In genomic region chr17:32126325-32126724, GRCh38 we compare ENCODE assay signal across 15 cellular contexts. TPM values are rescaled to one million over a fixed set of nuclear protein-coding genes. Genes with fewer than 3 reads are reported as not detected.
A peak's percentile ranks its signal among the peaks of the same experiment; 100 is the strongest.
DNase-seq lines count a peak whose midpoint lies in the region; ATAC-seq and TF ChIP-seq lines count a peak whose summit lies in the region.
"Had no signal": no experiment of that assay in that cellular context is flagged by ENCODE, and none has a peak within 500 bp of the region (broad histone marks: within the 10 kb centered on the region; RNA-seq: fewer than 3 reads in every experiment).

No MANE protein-coding gene starts in this region.

- H3K4me3 Mint-ChIP-seq in activated CD4-positive, alpha-beta T cell treated with anti-CD3 and anti-CD28 coated beads, Interleukin-2, amount 10 ng/mL, durations not matched to agents 7 days and 5 days: no peak overlapping the region
- H3K4me3 Mint-ChIP-seq in activated CD4-positive, alpha-beta memory T cell treated with anti-CD3 and anti-CD28 coated beads for 36 hours: peak overlapping the region; percentile 3
- peak overlapping the region in 3 of 5 donors; percentile 92 to 98 (median 98) for H3K4me3 Mint-ChIP-seq in immature natural killer cell

- no peaks in the 10 kb centered on the region for H3K27me3 ChIP-seq in stomach
- H3K27me3 ChIP-seq: gastrocnemius medialis, tibial artery had no signal

- H3K36me3 Mint-ChIP-seq in activated CD4-positive, alpha-beta T cell treated with anti-CD3 and anti-CD28 coated beads, Interleukin-2, amount 10 ng/mL, durations not matched to agents 7 days and 5 days (ENCODE audit: low read depth): peaks cover 27% of the 10 kb centered on the region
- no peaks in the 10 kb centered on the region for H3K36me3 Mint-ChIP-seq in activated CD4-positive, alpha-beta memory T cell treated with anti-CD3 and anti-CD28 coated beads for 36 hours
- H3K36me3 Mint-ChIP-seq in immature natural killer cell: peaks cover 0 to 5% (median 4%) of the 10 kb centered on the region in 3 donors

- no peak for TF ChIP-seq CTCF in stomach (IDR thresholded peaks at IDR 0.05)

- TF ChIP-seq POLR2A in stomach (IDR thresholded peaks at IDR 0.05): no peak

- TF ChIP-seq EP300 in stomach (IDR thresholded peaks at IDR 0.05): no peak

- intact Hi-C loops in activated CD4-positive, alpha-beta memory T cell treated with anti-CD3 and anti-CD28 coated beads for 36 hours (cut with micrococcal nuclease): loop anchor here (10.0 kb wide), 1 partner anchor 52 kb away; no protein-coding TSS in a partner anchor
- intact Hi-C loops in stomach (cut with DNase I; ENCODE audit: low total_unique reads): no loop called here

- POLR2A ChIA-PET in activated CD4-positive, alpha-beta T cell treated with anti-CD3 and anti-CD28 coated beads, Interleukin-2, amount 10 ng/mL, durations not matched to agents 7 days and 5 days (lab: Charles Lee): no interaction called here
- POLR2A ChIA-PET in activated CD4-positive, alpha-beta memory T cell treated with anti-CD3 and anti-CD28 coated beads for 36 hours (lab: Charles Lee): no interaction called here

- no peaks in the 10 kb centered on the region for H3K36me3 ChIP-seq in stomach
- H3K36me3 ChIP-seq: gastrocnemius medialis, prostate gland, tibial artery had no signal

- CTCF ChIA-PET in activated CD4-positive, alpha-beta T cell treated with anti-CD3 and anti-CD28 coated beads, Interleukin-2, amount 10 ng/mL, durations not matched to agents 7 days and 5 days (lab: Charles Lee): interaction anchor here (0.6 to 2.5 kb wide), 6 partner anchors 11 to 1120 kb away, joined by 3 to 12 read pairs (median 4); partner anchors contain the start of gene RHOT1
- CTCF ChIA-PET in activated CD4-positive, alpha-beta memory T cell treated with anti-CD3 and anti-CD28 coated beads for 36 hours (lab: Charles Lee): interaction anchor here (0.6 to 3.9 kb wide), 4 partner anchors 9 to 311 kb away, joined by 3 to 37 read pairs (median 7); no protein-coding TSS in a partner anchor

- peaks cover 2% of the 10 kb centered on the region for H3K27me3 Mint-ChIP-seq in activated CD4-positive, alpha-beta T cell treated with anti-CD3 and anti-CD28 coated beads, Interleukin-2, amount 10 ng/mL, durations not matched to agents 7 days and 5 days
- no peaks in the 10 kb centered on the region for H3K27me3 Mint-ChIP-seq in activated CD4-positive, alpha-beta memory T cell treated with anti-CD3 and anti-CD28 coated beads for 36 hours
- peaks cover 0 to 1% (median 1%) of the 10 kb centered on the region in 3 donors for H3K27me3 Mint-ChIP-seq in immature natural killer cell (ENCODE audit: low read depth in 3 of 3)

- peaks cover 25 to 50% (median 40%) of the 10 kb centered on the region in 4 donors for H3K4me1 ChIP-seq in stomach

- no peak overlapping the region for H3K4me3 ChIP-seq in stomach
- H3K4me3 ChIP-seq: mucosa of descending colon had no signal

- H3K4me1 Mint-ChIP-seq in activated CD4-positive, alpha-beta T cell treated with anti-CD3 and anti-CD28 coated beads, Interleukin-2, amount 10 ng/mL, durations not matched to agents 7 days and 5 days: peaks cover 39% of the 10 kb centered on the region
- H3K4me1 Mint-ChIP-seq in activated CD4-positive, alpha-beta memory T cell treated with anti-CD3 and anti-CD28 coated beads for 36 hours (ENCODE audit: low read depth): peaks cover 16% of the 10 kb centered on the region
- H3K4me1 Mint-ChIP-seq in immature natural killer cell: peaks cover 27 to 34% of the 10 kb centered on the region in 2 donors

- H3K9me3 ChIP-seq in stomach: no peaks in the 10 kb centered on the region
- H3K9me3 ChIP-seq: gastrocnemius medialis, mucosa of descending colon, prostate gland, tibial artery had no signal

- no peaks in the 10 kb centered on the region for H3K9me3 Mint-ChIP-seq in activated CD4-positive, alpha-beta T cell treated with anti-CD3 and anti-CD28 coated beads, Interleukin-2, amount 10 ng/mL, durations not matched to agents 7 days and 5 days
- H3K9me3 Mint-ChIP-seq in activated CD4-positive, alpha-beta memory T cell treated with anti-CD3 and anti-CD28 coated beads for 36 hours: no peaks in the 10 kb centered on the region
- H3K9me3 Mint-ChIP-seq in immature natural killer cell: peaks cover 0 to 1% (median 0%) of the 10 kb centered on the region in 6 donors

- H3K27ac ChIP-seq in stomach: peak overlapping the region in 4 of 5 donors; percentile 80 to 93 (median 90)

- 62 to 84% (median 70%) methylated on average over 4 of the region's 4 CpGs for WGBS in stomach, 5 donors

- H3K27ac Mint-ChIP-seq in activated CD4-positive, alpha-beta T cell treated with anti-CD3 and anti-CD28 coated beads, Interleukin-2, amount 10 ng/mL, durations not matched to agents 7 days and 5 days: peak overlapping the region; percentile 96
- H3K27ac Mint-ChIP-seq in activated CD4-positive, alpha-beta memory T cell treated with anti-CD3 and anti-CD28 coated beads for 36 hours: peak overlapping the region; percentile 38
- H3K27ac Mint-ChIP-seq in immature natural killer cell: peak overlapping the region; percentile 57 to 99 (median 96)

- no peak for DNase-seq in activated CD4-positive, alpha-beta T cell treated with anti-CD3 and anti-CD28 coated beads, Interleukin-2, amount 10 ng/mL, durations not matched to agents 7 days and 5 days
- no peak for DNase-seq in activated CD4-positive, alpha-beta T cell treated with anti-CD3 and anti-CD28 coated beads for 4 hours
- DNase-seq in activated CD4-positive, alpha-beta memory T cell treated with anti-CD3 and anti-CD28 coated beads for 36 hours: no peak
- DNase-seq in immature natural killer cell (no peak), stomach (no peak), DMS79 treated with DMSO at 0.1 percent for 48 hours (lab: John Stamatoyannopoulos, UW) (no peak)
- DNase-seq: activated CD4-positive, alpha-beta T cell treated with anti-CD3 and anti-CD28 coated beads, Interleukin-2, amount 50 U/mL, for 48 hours; caudate nucleus; gastrocnemius medialis; mucosa of descending colon; NCI-H2107; tibial artery had no signal

- ATAC-seq in GM18867 (IDR thresholded peaks at IDR 0.05; ENCODE audit: unreplicated experiment) (no peak), GM21723 (IDR thresholded peaks at IDR 0.05; ENCODE audit: unreplicated experiment) (no peak)
- ATAC-seq: mucosa of descending colon had no signal

RNA-seq across cellular contexts. Expression of gene RHOT1, which starts 16.0 kb away (rescaled TPM):
- total RNA-seq in activated CD4-positive, alpha-beta T cell treated with anti-CD3 and anti-CD28 coated beads, Interleukin-2, amount 10 ng/mL, durations not matched to agents 7 days and 5 days: 10 to 100 TPM; 26.4 to 33.6 TPM
- 10 to 100 TPM; 22.9 to 24.4 TPM for total RNA-seq in activated CD4-positive, alpha-beta memory T cell treated with anti-CD3 and anti-CD28 coated beads for 36 hours
- polyA plus RNA-seq in immature natural killer cell (10 to 100 TPM; 27.9 to 30.9 (median 30.3) TPM), stomach (10 to 100 TPM; 28.0 to 41.5 (median 32.5) TPM)
- total RNA-seq in stomach: 100 to 1,000 TPM in 1 of 5 donors, 10 to 100 TPM in 3, 1 to 10 TPM in 1; 7.0 to 219 (median 80.0) TPM

Comparison
In these comparisons a context has a peak if more than half of its experiments do, and no peak if none do; other contexts are left out.
1. H3K27ac Mint-ChIP-seq: peak in every context shown above with its lines; median percentile 96 in immature natural killer cell; 96 in activated CD4-positive, alpha-beta T cell treated with anti-CD3 and anti-CD28 coated beads, Interleukin-2, amount 10 ng/mL, durations not matched to agents 7 days and 5 days; 38 in activated CD4-positive, alpha-beta memory T cell treated with anti-CD3 and anti-CD28 coated beads for 36 hours.